ENCODE assay signal across 8 cellular contexts in genomic region chr9:6008169-6008979, GRCh38. TPM values are rescaled to one million over a fixed set of nuclear protein-coding genes. Genes with fewer than 3 reads are reported as not detected.
A peak's percentile ranks its signal among the peaks of the same experiment; 100 is the strongest.
DNase-seq lines count a peak whose midpoint lies in the region; ATAC-seq and TF ChIP-seq lines count a peak whose summit lies in the region.

No MANE protein-coding gene starts in this region.

- peak overlapping the region; percentile 50 to 96 (median 57) for H3K4me3 ChIP-seq in liver (ENCODE audit: low read depth in 1 of 3, low read length in 3 of 3)

- H3K27ac ChIP-seq in liver (ENCODE audit: low read depth in 1 of 2, low read length in 2 of 2), result peak overlapping the region; percentile 81 to 90

- peaks cover 1 to 32% (median 20%) of the 10 kb centered on the region in 4 donors for H3K4me1 ChIP-seq in liver (ENCODE audit: control insufficient read depth in 4 of 4, insufficient read depth in 4 of 4, low read length in 3 of 4)

- H3K4me3 Mint-ChIP-seq in CD14-positive monocyte, result peak overlapping the region; percentile 79 to 84

- H3K36me3 Mint-ChIP-seq in CD14-positive monocyte, result peaks cover 17 to 28% of the 10 kb centered on the region in 2 donors

- H3K4me1 Mint-ChIP-seq in CD14-positive monocyte, result peaks cover 31% of the 10 kb centered on the region

- H3K27me3 ChIP-seq in liver (ENCODE audit: control insufficient read depth in 4 of 4, insufficient read depth in 4 of 4, low read length in 3 of 4), result no peaks in the 10 kb centered on the region

- ATAC-seq in GM19395 (IDR thresholded peaks at IDR 0.05; ENCODE audit: unreplicated experiment) (peak; percentile 72), HG03558 (IDR thresholded peaks at IDR 0.05; ENCODE audit: extremely low read depth, unreplicated experiment) (peak; percentile 51)

- peak overlapping the region; percentile 79 to 95 (median 90) for H3K27ac Mint-ChIP-seq in CD14-positive monocyte

- no peaks in the 10 kb centered on the region for H3K27me3 Mint-ChIP-seq in CD14-positive monocyte (ENCODE audit: low read depth in 3 of 3)

- intact Hi-C loops in CD14-positive monocyte (cut with micrococcal nuclease), result loop anchor here in 1 of 2 donors (5.0 kb wide), 1 partner anchor 381 kb away; the partner anchor contains the start of gene RIC1

- TF ChIP-seq CTCF in CD14-positive monocyte (IDR thresholded peaks at IDR 0.05), result no peak
- no peak for TF ChIP-seq CTCF in liver (IDR thresholded peaks at IDR 0.05; ENCODE audit: low read depth, low read length, missing input control)

- peak; percentile 97 for DNase-seq in CD14-positive monocyte (ENCODE audit: low spot score)
- peak; percentile 98 for DNase-seq in NCI-H748 (lab: John Stamatoyannopoulos, UW; ENCODE audit: unreplicated experiment)
- DNase-seq in activated CD4-positive, alpha-beta T cell treated with anti-CD3 and anti-CD28 coated beads, Interleukin-2, amount 50 U/mL, for 48 hours, result peak; percentile 89 to 93
- DNase-seq in dermis microvascular lymphatic vessel endothelial cell (ENCODE audit: low read depth in 2 of 2), result peak; percentile 99
- peak; percentile 88 for DNase-seq in stimulated activated CD4-positive, alpha-beta T cell treated with anti-CD3 and anti-CD28 coated beads, Interleukin-4, amount 100 ng/mL, for 1 hour

- no peaks in the 10 kb centered on the region for H3K9me3 ChIP-seq in liver (ENCODE audit: control insufficient read depth in 4 of 4, low read length in 3 of 4)

- WGBS in liver, result under 1% methylated on average over 40 of the region's 40 CpGs

- peaks cover 0 to 8% (median 1%) of the 10 kb centered on the region in 4 donors for H3K36me3 ChIP-seq in liver (ENCODE audit: control insufficient read depth in 4 of 4, insufficient read depth in 3 of 4, low read depth in 1 of 4, low read length in 3 of 4)

- no peak for TF ChIP-seq RAD21 in liver (IDR thresholded peaks at IDR 0.05)

- H3K9me3 Mint-ChIP-seq in CD14-positive monocyte, result no peaks in the 10 kb centered on the region

- peak overlapping the region; percentile 83 to 92 for H3K9ac ChIP-seq in liver (ENCODE audit: low read depth in 1 of 2, low read length in 2 of 2)

TF ChIP-seq in liver, 16 proteins besides CTCF, POLR2A, EP300 and RAD21:
- TF ChIP-seq ZBTB33 (IDR thresholded peaks at IDR 0.05) (peak; percentile 38), SP1 (IDR thresholded peaks at IDR 0.05) (no peak), TAF1 (conservative IDR thresholded peaks at IDR 0.05) (no peak), JUND (IDR thresholded peaks at IDR 0.05) (peak; percentile 16 to 27), RXRA (IDR thresholded peaks at IDR 0.05) (peak in 1 of 2 donors; percentile 15), HNF4A (conservative IDR thresholded peaks at IDR 0.05) (peak in 1 of 2 donors; percentile 7), EGR1 (IDR thresholded peaks at IDR 0.05; ENCODE audit: low read depth in 2 of 2) (no peak), REST (IDR thresholded peaks at IDR 0.05) (no peak), YY1 (IDR thresholded peaks at IDR 0.05) (peak; percentile 76), NR2F2 (IDR thresholded peaks at IDR 0.05) (no peak), MAX (IDR thresholded peaks at IDR 0.05) (peak; percentile 15), FOXA1 (IDR thresholded peaks at IDR 0.05) (no peak), ATF3 (IDR thresholded peaks at IDR 0.05) (peak; percentile 65), HNF4G (IDR thresholded peaks at IDR 0.05) (no peak), GABPA (IDR thresholded peaks at IDR 0.05 in 1 of 2, conservative IDR thresholded peaks at IDR 0.05 in 1 of 2) (peak in 1 of 2 donors; percentile 51), FOXA2 (IDR thresholded peaks at IDR 0.05) (no peak)

RNA-seq across cellular contexts. Expression of gene RANBP6, which starts 7.0 kb away (rescaled TPM):
- polyA plus RNA-seq in CD14-positive monocyte, result 10 to 100 TPM; 15.7 to 16.0 TPM
- total RNA-seq in dermis microvascular lymphatic vessel endothelial cell, result 26.2 and 26.4 TPM in 2 replicates
- total RNA-seq in liver, result 10 to 100 TPM; 15.2 to 15.9 TPM
- polyA plus RNA-seq in liver, result 1 to 10 TPM; 6.2 to 7.0 TPM

Comparison
In these comparisons a context has a peak if more than half of its experiments do, and no peak if none do; other contexts are left out.
1. Peak in every context shown above with its lines: DNase-seq, ATAC-seq, H3K4me3 ChIP-seq and H3K27ac ChIP-seq.